Comparison of ENCODE assay signal across 17 cellular contexts in the genomic region with DNA sequence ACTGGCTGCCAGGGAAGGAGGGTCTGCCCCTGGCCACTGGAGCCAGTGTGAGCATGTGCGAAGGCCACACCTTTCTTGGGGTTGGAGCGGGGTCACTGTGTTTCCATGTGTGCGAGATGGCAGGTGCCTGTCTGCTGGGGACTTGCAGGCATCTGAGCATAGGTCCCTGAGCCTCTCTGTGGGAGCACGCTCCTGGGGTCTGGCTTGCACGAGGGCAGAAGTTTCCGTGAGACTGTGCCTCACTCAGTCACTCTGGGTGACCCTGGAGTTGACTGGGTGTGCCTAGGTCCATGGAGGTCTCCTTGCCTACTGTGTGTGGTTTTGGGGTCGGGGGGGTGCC. TPM values are rescaled to one million over a fixed set of nuclear protein-coding genes. Genes with fewer than 3 reads are reported as not detected.
DNase-seq lines count a peak whose midpoint lies in the region; TF ChIP-seq lines count a peak whose summit lies in the region.
"Had no signal": no experiment of that assay in that cellular context is flagged by ENCODE, and none has a peak within 500 bp of the region (broad histone marks: within the 10 kb centered on the region; RNA-seq: fewer than 3 reads in every experiment).

No MANE protein-coding gene starts in this region.

- H3K4me2 ChIP-seq in skeletal muscle satellite cell (ENCODE audit: low read length): peak overlapping the region; percentile 66

- H3K36me3 ChIP-seq in skeletal muscle satellite cell (ENCODE audit: insufficient read depth, low read length): no peaks in the 10 kb centered on the region
- H3K36me3 ChIP-seq: heart right ventricle had no signal

- no peaks in the 10 kb centered on the region for H3K27me3 ChIP-seq in skeletal muscle satellite cell (ENCODE audit: control insufficient read depth, insufficient read depth, low read length)
- H3K27me3 ChIP-seq: heart right ventricle had no signal

- TF ChIP-seq CTCF in astrocyte of the spinal cord (IDR thresholded peaks at IDR 0.05; ENCODE audit: low read depth, low read length) (no peak), fibroblast of villous mesenchyme (IDR thresholded peaks at IDR 0.05; ENCODE audit: insufficient read depth, low read depth, low read length) (no peak)

- H3K9ac ChIP-seq in skeletal muscle satellite cell (ENCODE audit: low read depth, low read length): no peak overlapping the region

- in situ Hi-C loops in astrocyte of the spinal cord (cut with HindIII; ENCODE audit: low sequenced_read_pairs): no loop called here

- DNase-seq in CMK (ENCODE audit: low read depth) (peak; percentile 27), astrocyte of the spinal cord (ENCODE audit: low read depth, low spot score) (no peak), fibroblast of villous mesenchyme (ENCODE audit: low read depth) (no peak), 8988T (no peak), NK-92 (lab: John Stamatoyannopoulos, UW; ENCODE audit: unreplicated experiment) (no peak), NCI-H524 treated with DMSO at 0.1 percent for 48 hours (lab: John Stamatoyannopoulos, UW) (no peak)
- no peak for DNase-seq in central memory CD4-positive, alpha-beta T cell
- DNase-seq: cortex of kidney, DMS79, HCEC 1CT, heart right ventricle, KBM-7, NCI-H1417 treated with DMSO at 0.1 percent for 48 hours had no signal

- peak overlapping the region; percentile 17 for H3K4me3 ChIP-seq in astrocyte of the spinal cord (ENCODE audit: low read depth, low read length)
- H3K4me3 ChIP-seq in fibroblast of villous mesenchyme (ENCODE audit: low read depth, low read length): peak overlapping the region; percentile 27
- no peak overlapping the region for H3K4me3 ChIP-seq in skeletal muscle satellite cell (ENCODE audit: low read length)

- no peaks in the 10 kb centered on the region for H3K9me3 ChIP-seq in skeletal muscle satellite cell (replicated peaks; ENCODE audit: low read length)
- H3K9me3 ChIP-seq: heart right ventricle had no signal

- peaks cover 28% of the 10 kb centered on the region for H3K4me1 ChIP-seq in skeletal muscle satellite cell (ENCODE audit: control insufficient read depth, insufficient read depth, low read length)

RNA-seq across cellular contexts. Expression of gene PAK4, which starts 31.3 kb away (rescaled TPM):
- total RNA-seq in fibroblast of villous mesenchyme: 6.8 and 9.5 TPM in 2 replicates
- total RNA-seq in skeletal muscle satellite cell (2012; rRNA removed): 12.4 and 13.3 TPM in 2 replicates

RNA-seq across cellular contexts. Expression of gene NCCRP1, which starts 39.9 kb away (rescaled TPM):
- not detected in 2 replicates for total RNA-seq in fibroblast of villous mesenchyme
- total RNA-seq in skeletal muscle satellite cell (2012; rRNA removed): not detected in 2 replicates
- total RNA-seq: activated CD8-positive, alpha-beta T cell treated with anti-CD3 and anti-CD28 coated beads for 36 hours; B cell; heart right ventricle had no signal

RNA-seq across cellular contexts. Expression of gene SYCN, which starts 47.2 kb away (rescaled TPM):
- not detected in 2 replicates for total RNA-seq in fibroblast of villous mesenchyme
- total RNA-seq in skeletal muscle satellite cell (2012; rRNA removed): not detected in 2 replicates
- total RNA-seq: activated CD8-positive, alpha-beta T cell treated with anti-CD3 and anti-CD28 coated beads for 36 hours; B cell; SK-MEL-5 had no signal
